In genomic region chr16:68771922-68772681, GRCh38 we compare ENCODE assay signal across 2 cellular contexts.
A peak's percentile ranks its signal among the peaks of the same experiment; 100 is the strongest.
TF ChIP-seq lines count a peak whose summit lies in the region.

No MANE protein-coding gene starts in this region.

TF ChIP-seq in GM23338, 12 proteins besides CTCF, POLR2A, EP300 and RAD21:
- TF ChIP-seq REST (IDR thresholded peaks at IDR 0.05; ENCODE audit: unreplicated experiment) (no peak), ETS1 (IDR thresholded peaks at IDR 0.05) (no peak), CREB1 (CRISPR knock-in tag; IDR thresholded peaks at IDR 0.05; ENCODE audit: low read depth) (no peak), POLR2AphosphoS5 (IDR thresholded peaks at IDR 0.05; ENCODE audit: low read depth) (no peak), STAT1 (IDR thresholded peaks at IDR 0.05; ENCODE audit: unreplicated experiment) (no peak), ZNF331 (CRISPR knock-in tag; IDR thresholded peaks at IDR 0.05; ENCODE audit: low read depth) (no peak), NANOG (IDR thresholded peaks at IDR 0.05; ENCODE audit: borderline replicate concordance) (no peak), EZH2phosphoT487 (IDR thresholded peaks at IDR 0.05; ENCODE audit: unreplicated experiment) (no peak), ZNF114 (CRISPR knock-in tag; IDR thresholded peaks at IDR 0.05) (no peak), ZNF462 (CRISPR knock-in tag; IDR thresholded peaks at IDR 0.05) (no peak), JUNB (IDR thresholded peaks at IDR 0.05; ENCODE audit: unreplicated experiment) (no peak), EZH2 (IDR thresholded peaks at IDR 0.05; ENCODE audit: low read depth, unreplicated experiment) (no peak)

TF ChIP-seq in SK-N-SH, 30 proteins besides CTCF, POLR2A, EP300 and RAD21 (continued from another document):
- TF ChIP-seq RCOR1 (IDR thresholded peaks at IDR 0.05; ENCODE audit: low read length): 0 out of 2 replicates have a peak, but pooled peaks have one; percentile 38
- TF ChIP-seq PBX3 (IDR thresholded peaks at IDR 0.05): no peak
- TF ChIP-seq SMC3 (IDR thresholded peaks at IDR 0.05; ENCODE audit: low read depth, low read length): no peak
